ENCODE assay signal across 20 cellular contexts in genomic region chr19:50648659-50649058, GRCh38. TPM values are rescaled to one million over a fixed set of nuclear protein-coding genes. Genes with fewer than 3 reads are reported as not detected.
DNase-seq lines count a peak whose midpoint lies in the region; ATAC-seq, FAIRE-seq and TF ChIP-seq lines count a peak whose summit lies in the region.
"Had no signal": no experiment of that assay in that cellular context is flagged by ENCODE, and none has a peak within 500 bp of the region (broad histone marks: within the 10 kb centered on the region; RNA-seq: fewer than 3 reads in every experiment).

No MANE protein-coding gene starts in this region.

- H4K8ac ChIP-seq in H1 (ENCODE audit: extremely low read depth, insufficient read depth, low read length), result no peak overlapping the region
- no peak overlapping the region for H4K8ac ChIP-seq in neuronal stem cell (ENCODE audit: low read depth, low read length)

- H3K23me2 ChIP-seq in H1 (ENCODE audit: low read depth, low read length), result peaks cover 10% of the 10 kb centered on the region; the same call in 1 of the 2 replicates

- TF ChIP-seq RAD21 in H1 (IDR thresholded peaks at IDR 0.05 in 1 of 2, conservative IDR thresholded peaks at IDR 0.05 in 1 of 2; ENCODE audit: low read depth in 2 of 2, low read length in 2 of 2), result peak in 1 of 2 experiments; percentile 16; a peak in 1 of 4 replicates

- DNase-seq in H7 (peak; percentile 72), H1 (ENCODE audit: low read depth in 1 of 2, low spot score in 2 of 2) (no peak), neuronal stem cell (ENCODE audit: low spot score) (no peak), NCI-H748 treated with DMSO at 0.1 percent for 48 hours (lab: John Stamatoyannopoulos, UW) (no peak), NCI-H446 (lab: John Stamatoyannopoulos, UW) (no peak)
- DNase-seq: CD4-positive, alpha-beta T cell; CD8-positive, alpha-beta memory T cell; DMS 273 treated with DMSO at 0.1 percent for 48 hours; DMS79; EL; GDM1 had no signal

- H3K4me1 ChIP-seq in H1 (replicated peaks in 1 of 4; ENCODE audit: control insufficient read depth in 3 of 4, insufficient read depth in 4 of 4, low read length in 3 of 4), result peaks cover 0 to 8% (median 4%) of the 10 kb centered on the region in 4 experiments; a peak in 6 of 7 replicates
- H3K4me1 ChIP-seq in neuronal stem cell (ENCODE audit: control insufficient read depth in 2 of 2, insufficient read depth in 1 of 2, low read depth in 1 of 2, low read length in 2 of 2), result peaks cover 11 to 12% of the 10 kb centered on the region in 2 donors
- H3K4me1 ChIP-seq: HAP-1 had no signal

- no peaks in the 10 kb centered on the region for H3K36me3 ChIP-seq in H7 (replicated peaks; ENCODE audit: control insufficient read depth, insufficient read depth, low read length)
- H3K36me3 ChIP-seq in H1 (ENCODE audit: control insufficient read depth in 2 of 4, insufficient read depth in 4 of 4, low read length in 3 of 4), result no peaks in the 10 kb centered on the region
- H3K36me3 ChIP-seq in neuronal stem cell (replicated peaks in 1 of 2; ENCODE audit: control insufficient read depth in 2 of 2, insufficient read depth in 2 of 2, low read length in 2 of 2), result no peaks in the 10 kb centered on the region
- H3K36me3 ChIP-seq: BLaER1, HAP-1 had no signal

- H2BK20ac ChIP-seq in H1 (ENCODE audit: low read length), result peak overlapping the region; percentile 10; the same call in 1 of the 2 replicates

- ATAC-seq in GM21381 (IDR thresholded peaks at IDR 0.05; ENCODE audit: unreplicated experiment), result no peak

- H3K4me2 ChIP-seq in H1 (ENCODE audit: insufficient read depth in 1 of 2, low read depth in 2 of 2, low read length in 2 of 2), result peak overlapping the region; percentile 74 to 76; a peak in 2 of 4 replicates
- H3K4me2 ChIP-seq in neuronal stem cell (ENCODE audit: insufficient read depth, low read length, poor library complexity, severe bottlenecking), result no peak overlapping the region

- H2BK120ac ChIP-seq in H1 (replicated peaks; ENCODE audit: low read depth, low read length) (no peak overlapping the region), neuronal stem cell (ENCODE audit: low read depth, low read length) (no peak overlapping the region)

- no peak overlapping the region for H4K91ac ChIP-seq in H1 (replicated peaks; ENCODE audit: insufficient read length, low read length)
- H4K91ac ChIP-seq in neuronal stem cell (ENCODE audit: low read depth, low read length, poor library complexity), result no peak overlapping the region

- H3K18ac ChIP-seq in H1 (ENCODE audit: extremely low read depth, low read length) (no peak overlapping the region; the same call in 1 of the 2 replicates), neuronal stem cell (ENCODE audit: low read length) (peak overlapping the region; percentile 45)

- H3K79me2 ChIP-seq in H1 (ENCODE audit: control insufficient read depth in 1 of 2, insufficient read depth in 2 of 2, low read length in 2 of 2), result no peaks in the 10 kb centered on the region

- H3K14ac ChIP-seq in H1 (ENCODE audit: insufficient read length) (no peak overlapping the region), neuronal stem cell (ENCODE audit: low read length) (peak overlapping the region; percentile 92)

- 79% methylated on average over 2 of the region's 5 CpGs; no CpG with 5 or more reads in 1 of the 2 experiments for WGBS in H1 (ENCODE audit: extremely low coverage in 1 of 2, insufficient coverage in 1 of 2, insufficient read length in 1 of 2, insufficient replicate concordance in 2 of 2, low coverage in 1 of 2, low lambda C conversion rate in 2 of 2, missing lambda C conversion rate in 1 of 2), 2 experiments
- WGBS in neuronal stem cell (ENCODE audit: extremely low coverage in 2 of 2, insufficient read length in 2 of 2, insufficient replicate concordance in 1 of 2), 2 donors, result no CpG with 5 or more reads among the region's 5 CpGs

- H4K5ac ChIP-seq in H1 (ENCODE audit: insufficient read length, low read depth, low read length), result no peak overlapping the region

- no peak for TF ChIP-seq POLR2A in H1 (IDR thresholded peaks at IDR 0.05; ENCODE audit: control extremely low read depth in 1 of 2, low read depth in 2 of 2, low read length in 2 of 2)

- H3K56ac ChIP-seq in H1 (replicated peaks; ENCODE audit: insufficient read length, low read depth, low read length), result no peak overlapping the region

- H3K23ac ChIP-seq in H1 (ENCODE audit: insufficient read length) (no peak overlapping the region), neuronal stem cell (ENCODE audit: low read depth, low read length, poor library complexity) (no peak overlapping the region)

- no peak overlapping the region for H2AFZ ChIP-seq in H1 (ENCODE audit: low read length)
- H2AFZ ChIP-seq in neuronal stem cell (ENCODE audit: low read length), result peak overlapping the region; percentile 83

- no peak overlapping the region for H2AK5ac ChIP-seq in H1 (ENCODE audit: low read depth, low read length)
- H2AK5ac ChIP-seq in neuronal stem cell (ENCODE audit: low read depth, low read length), result no peak overlapping the region

- H3K4me3 ChIP-seq in H7 (ENCODE audit: insufficient read depth, low read depth, low read length), result no peak overlapping the region
- H3K4me3 ChIP-seq in H1 (ENCODE audit: extremely low read depth in 1 of 4, insufficient read depth in 2 of 4, low read depth in 3 of 4, low read length in 4 of 4), result peak overlapping the region in 1 of 4 experiments; percentile 53; a peak in 1 of 8 replicates
- no peak overlapping the region for H3K4me3 ChIP-seq in neuronal stem cell (ENCODE audit: low read length in 2 of 2)
- H3K4me3 ChIP-seq: BLaER1, GM12878, HAP-1 had no signal

- H2BK12ac ChIP-seq in H1 (ENCODE audit: low read depth, low read length), result 0 out of 2 replicates have a peak overlapping the region, but pooled peaks have one; percentile 9
- peak overlapping the region; percentile 88 for H2BK12ac ChIP-seq in neuronal stem cell (ENCODE audit: low read length)

- POLR2A ChIA-PET in H1 (lab: Charles Lee; ENCODE audit: partially characterized antibody), result interaction anchor here (0.6 to 1.5 kb wide), 2 partner anchors 10 to 89 kb away, joined by 3 to 5 read pairs; no protein-coding TSS in a partner anchor

- CTCF ChIA-PET in H1 (lab: Charles Lee; ENCODE audit: partially characterized antibody), result interaction anchor here (1.0 to 3.0 kb wide), 4 partner anchors 21 to 61 kb away, joined by 3 to 11 read pairs (median 5); no protein-coding TSS in a partner anchor

- H3K79me1 ChIP-seq in H1 (ENCODE audit: low read depth, low read length) (no peaks in the 10 kb centered on the region), neuronal stem cell (ENCODE audit: low read depth, low read length) (no peaks in the 10 kb centered on the region)

- H3K4ac ChIP-seq in H1 (replicated peaks; ENCODE audit: insufficient read length, low read depth, low read length) (no peak overlapping the region), neuronal stem cell (ENCODE audit: low read length) (no peak overlapping the region)

- H3K27ac ChIP-seq in H1 (ENCODE audit: low read depth, low read length), result no peak overlapping the region
- no peak overlapping the region for H3K27ac ChIP-seq in neuronal stem cell (replicated peaks; ENCODE audit: low read length)

- peak; percentile 15 to 31 (median 21); a peak in 3 of 4 replicates for TF ChIP-seq CTCF in H1 (IDR thresholded peaks at IDR 0.05; ENCODE audit: control extremely low read depth in 1 of 3, insufficient read depth in 1 of 3, low read depth in 1 of 3, low read length in 3 of 3)

- H3K9ac ChIP-seq in H1 (replicated peaks in 1 of 4; ENCODE audit: extremely low read depth in 1 of 4, low read depth in 3 of 4, low read length in 3 of 4) (no peak overlapping the region), neuronal stem cell (ENCODE audit: low read depth, low read length, poor library complexity) (no peak overlapping the region)
- H3K9ac ChIP-seq: BLaER1 had no signal

- H4K20me1 ChIP-seq in H1 (replicated peaks in 1 of 2; ENCODE audit: control insufficient read depth in 1 of 2, insufficient read depth in 2 of 2, low read length in 2 of 2), result no peaks in the 10 kb centered on the region
- H4K20me1 ChIP-seq: BLaER1 had no signal

- peaks cover 3% of the 10 kb centered on the region for H3K27me3 ChIP-seq in H7 (ENCODE audit: control insufficient read depth, insufficient read depth, low read length)
- peaks cover 0 to 23% (median 12%) of the 10 kb centered on the region in 4 experiments; a peak in 5 of 7 replicates for H3K27me3 ChIP-seq in H1 (replicated peaks in 1 of 4; ENCODE audit: control insufficient read depth in 3 of 4, extremely low read depth in 1 of 4, insufficient read depth in 3 of 4, low read length in 3 of 4)
- peaks cover 3 to 20% (median 3%) of the 10 kb centered on the region in 3 experiments for H3K27me3 ChIP-seq in neuronal stem cell (ENCODE audit: control insufficient read depth in 3 of 3, insufficient read depth in 3 of 3, low read depth in 1 of 3, low read length in 3 of 3)
- H3K27me3 ChIP-seq: BLaER1 had no signal

- no peak overlapping the region for H2BK15ac ChIP-seq in H1 (ENCODE audit: low read length)
- H2BK15ac ChIP-seq in neuronal stem cell (ENCODE audit: low read length), result peak overlapping the region; percentile 9

- H3K9me3 ChIP-seq in H1 (ENCODE audit: insufficient read depth in 2 of 2, low read depth in 1 of 2, low read length in 1 of 2), result no peaks in the 10 kb centered on the region
- H3K9me3 ChIP-seq in neuronal stem cell (replicated peaks in 1 of 2; ENCODE audit: control insufficient read depth in 2 of 2, insufficient read depth in 1 of 2, low read depth in 1 of 2, low read length in 2 of 2), result peaks cover 0 to 4% of the 10 kb centered on the region in 2 donors
- H3K9me3 ChIP-seq: BLaER1, HAP-1 had no signal

- FAIRE-seq in H1 (lab: Jason Lieb, UNC), result no peak
- FAIRE-seq: A204.1, D721Med had no signal

- no peak for TF ChIP-seq EP300 in H1 (IDR thresholded peaks at IDR 0.05; ENCODE audit: borderline replicate concordance in 1 of 2, low read depth in 2 of 2, low read length in 2 of 2)

- H2BK5ac ChIP-seq in H1 (ENCODE audit: low read depth, low read length) (0 out of 2 replicates have a peak overlapping the region, but pooled peaks have one; percentile 86), neuronal stem cell (ENCODE audit: low read length) (no peak overlapping the region)

RNA-seq across cellular contexts. Expression of gene C19orf81, which starts 0.6 kb away (rescaled TPM):
- total RNA-seq in H7 (2014; rRNA removed; shearing (Covaris generic)), result 7.8 and 8.0 TPM in 2 replicates
- total RNA-seq in H1 (2021; fragmentation: NEBNext Ultra II Directional; extraction: Animal tissue kit (Norgen Biotek cat#: 25700)), result 11.7 and 14.2 TPM in 2 replicates
- 13.0 and 22.0 TPM in 2 replicates for polyA plus RNA-seq in H1 (2011; rRNA removed)
- polyA plus RNA-seq in H1 (2011; cell fraction: cytosol; rRNA removed), result 12.6 TPM
- polyA plus RNA-seq in H1 (2011; cell fraction: nucleus; rRNA removed), result 15.7 TPM
- 2.5 to 17.3 TPM (median 15.4 TPM) in 4 replicates for polyA plus RNA-seq in H1 (2012, experiment 1 of 2)
- 7.0 TPM for polyA plus RNA-seq in H1 (2012, experiment 2 of 2)
- 20.4 TPM for polyA plus RNA-seq in H1 (2013, experiment 1 of 2)
- 20.0 TPM for polyA plus RNA-seq in H1 (2013, experiment 2 of 2)
- polyA minus RNA-seq in H1 (2011; rRNA and poly(A)+ RNA removed), result not detected in 2 replicates
- polyA minus RNA-seq in H1 (2011; cell fraction: cytosol; rRNA and poly(A)+ RNA removed), result not detected
- polyA minus RNA-seq in H1 (2011; cell fraction: nucleus; rRNA and poly(A)+ RNA removed), result 7.5 TPM
- 32.6 TPM for polyA plus RNA-seq in neuronal stem cell (2013, experiment 1 of 2)
- polyA plus RNA-seq in neuronal stem cell (2013, experiment 2 of 2), result 31.3 TPM
- total RNA-seq: B cell; CD4-positive, alpha-beta T cell; CD8-positive, alpha-beta memory T cell had no signal
- polyA plus RNA-seq: AG04450; CD14-positive monocyte; CD8-positive, alpha-beta memory T cell; GM12878 had no signal

RNA-seq across cellular contexts. Expression of gene SYT3, which starts 9.0 kb away (rescaled TPM):
- total RNA-seq in H7 (2014; rRNA removed; shearing (Covaris generic)), result 0.66 and 1.8 TPM in 2 replicates
- total RNA-seq in H1 (2021; fragmentation: NEBNext Ultra II Directional; extraction: Animal tissue kit (Norgen Biotek cat#: 25700)), result 13.9 and 17.3 TPM in 2 replicates
- polyA plus RNA-seq in H1 (2011; rRNA removed), result 6.7 and 12.7 TPM in 2 replicates
- 6.2 TPM for polyA plus RNA-seq in H1 (2011; cell fraction: cytosol; rRNA removed)
- 13.0 TPM for polyA plus RNA-seq in H1 (2011; cell fraction: nucleus; rRNA removed)
- 11.9 to 13.7 TPM (median 12.9 TPM) in 4 replicates for polyA plus RNA-seq in H1 (2012, experiment 1 of 2)
- 12.1 TPM for polyA plus RNA-seq in H1 (2012, experiment 2 of 2)
- polyA plus RNA-seq in H1 (2013, experiment 1 of 2), result 11.8 TPM
- polyA plus RNA-seq in H1 (2013, experiment 2 of 2), result 12.4 TPM
- 3.1 and 5.1 TPM in 2 replicates for polyA minus RNA-seq in H1 (2011; rRNA and poly(A)+ RNA removed)
- 4.0 TPM for polyA minus RNA-seq in H1 (2011; cell fraction: cytosol; rRNA and poly(A)+ RNA removed)
- 4.0 TPM for polyA minus RNA-seq in H1 (2011; cell fraction: nucleus; rRNA and poly(A)+ RNA removed)
- polyA plus RNA-seq in neuronal stem cell (2013, experiment 1 of 2), result 2.6 TPM
- polyA plus RNA-seq in neuronal stem cell (2013, experiment 2 of 2), result 2.5 TPM
- total RNA-seq: CD4-positive, alpha-beta T cell; GM12878 had no signal
- polyA plus RNA-seq: CD14-positive monocyte had no signal
